In the genomic region with DNA sequence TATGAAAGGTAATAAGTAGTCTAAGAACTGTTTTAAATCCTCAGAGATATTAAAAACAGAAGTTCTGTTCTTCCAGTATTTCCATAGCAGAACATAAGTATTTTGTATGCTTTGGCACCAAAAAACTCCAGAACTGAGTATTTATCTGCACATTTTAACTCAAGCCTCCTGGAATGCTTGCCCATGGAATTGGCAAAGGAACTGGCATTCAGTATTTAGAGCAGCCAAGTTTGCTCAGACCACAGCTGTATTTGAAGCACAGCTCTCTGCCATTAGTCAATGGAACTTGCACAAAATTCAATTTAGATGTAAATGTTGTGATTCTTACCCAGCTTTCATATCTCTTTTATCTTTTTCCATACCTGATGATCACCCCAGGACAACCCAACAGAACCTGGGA, we compare ENCODE assay signal across 25 cellular contexts. TPM values are rescaled to one million over a fixed set of nuclear protein-coding genes. Genes with fewer than 3 reads are reported as not detected.
"Had no signal": no experiment of that assay in that cellular context is flagged by ENCODE, and none has a peak within 500 bp of the region (broad histone marks: within the 10 kb centered on the region; RNA-seq: fewer than 3 reads in every experiment).

No MANE protein-coding gene starts in this region.

- H3K4me3 Mint-ChIP-seq: memory B cell; mesothelial cell of epicardium; natural killer cell; neural crest cell; stimulated activated naive B cell treated with anti-CD40 and anti-IgM and Interleukin-4, amounts not matched to agents 10 μg/mL and 1 μg/mL and 100 μg/mL, for 72 hours; stimulated activated naive CD8-positive, alpha-beta T cell treated with anti-CD3 and anti-CD28 coated beads, Interleukin-15, amount 100 ng/mL, for 72 hours; type B pancreatic cell had no signal

- ATAC-seq: esophagus mucosa; lower lobe of right lung; natural killer cell; stimulated activated naive B cell treated with anti-CD40 and anti-IgM and Interleukin-4, amounts not matched to agents 10 μg/mL and 1 μg/mL and 100 μg/mL, for 72 hours; stimulated activated naive CD8-positive, alpha-beta T cell treated with anti-CD3 and anti-CD28 coated beads, Interleukin-15, amount 100 ng/mL, for 72 hours had no signal

- H3K27me3 ChIP-seq: hepatocyte, right atrium auricular region, sigmoid colon, uterus had no signal

- H3K27me3 Mint-ChIP-seq: memory B cell; stimulated activated naive B cell treated with anti-CD40 and anti-IgM and Interleukin-4, amounts not matched to agents 10 μg/mL and 1 μg/mL and 100 μg/mL, for 72 hours; stimulated activated naive CD8-positive, alpha-beta T cell treated with anti-CD3 and anti-CD28 coated beads, Interleukin-15, amount 100 ng/mL, for 72 hours had no signal

- H3K9me3 ChIP-seq: left ventricle myocardium inferior, lower lobe of right lung, right atrium auricular region, sigmoid colon, uterus had no signal

- H3K27ac ChIP-seq: hepatocyte, left ventricle myocardium inferior, lower lobe of right lung, right atrium auricular region, sigmoid colon, skin epidermis, uterus had no signal

- H3K79me2 ChIP-seq: hepatocyte had no signal

- H3K9me3 Mint-ChIP-seq: memory B cell; natural killer cell; stimulated activated naive B cell treated with anti-CD40 and anti-IgM and Interleukin-4, amounts not matched to agents 10 μg/mL and 1 μg/mL and 100 μg/mL, for 72 hours; stimulated activated naive CD8-positive, alpha-beta T cell treated with anti-CD3 and anti-CD28 coated beads, Interleukin-15, amount 100 ng/mL, for 72 hours; type B pancreatic cell had no signal

- H3K36me3 ChIP-seq: left ventricle myocardium inferior, lower lobe of right lung, right atrium auricular region, sigmoid colon, uterus had no signal

- H3K4me1 ChIP-seq: left ventricle myocardium inferior, lower lobe of right lung, right atrium auricular region, uterus had no signal

- H3K4me2 ChIP-seq: hepatocyte had no signal

- H3K27ac Mint-ChIP-seq: memory B cell; mesothelial cell of epicardium; natural killer cell; stimulated activated naive B cell treated with anti-CD40 and anti-IgM and Interleukin-4, amounts not matched to agents 10 μg/mL and 1 μg/mL and 100 μg/mL, for 72 hours; stimulated activated naive CD8-positive, alpha-beta T cell treated with anti-CD3 and anti-CD28 coated beads, Interleukin-15, amount 100 ng/mL, for 72 hours; type B pancreatic cell had no signal

- DNase-seq: cortex of kidney; effector memory CD4-positive, alpha-beta T cell; foreskin melanocyte; left ventricle myocardium inferior; lower lobe of right lung; natural killer cell; sigmoid colon; stimulated activated CD4-positive, alpha-beta T cell treated with anti-CD3 and anti-CD28 coated beads, Interleukin-2, amount 100 ng/mL, for 24 hours; stimulated activated CD4-positive, alpha-beta T cell treated with anti-CD3 and anti-CD28 coated beads, Interleukin-4, amount 100 ng/mL, for 4 hours; stimulated activated naive B cell treated with anti-CD40 and anti-IgM and Interleukin-4, amounts not matched to agents 10 μg/mL and 1 μg/mL and 100 μg/mL, for 72 hours; stimulated activated naive CD8-positive, alpha-beta T cell treated with anti-CD3 and anti-CD28 coated beads, Interleukin-15, amount 100 ng/mL, for 72 hours; substantia nigra; uterus had no signal

- H2AFZ ChIP-seq: hepatocyte had no signal

- H3K4me1 Mint-ChIP-seq: memory B cell; natural killer cell; neural crest cell; stimulated activated naive B cell treated with anti-CD40 and anti-IgM and Interleukin-4, amounts not matched to agents 10 μg/mL and 1 μg/mL and 100 μg/mL, for 72 hours; stimulated activated naive CD8-positive, alpha-beta T cell treated with anti-CD3 and anti-CD28 coated beads, Interleukin-15, amount 100 ng/mL, for 72 hours had no signal

- H3K36me3 Mint-ChIP-seq: memory B cell; mesothelial cell of epicardium; natural killer cell; stimulated activated naive B cell treated with anti-CD40 and anti-IgM and Interleukin-4, amounts not matched to agents 10 μg/mL and 1 μg/mL and 100 μg/mL, for 72 hours; type B pancreatic cell had no signal

- FAIRE-seq: endometrium, islet of Langerhans had no signal

- H3K4me3 ChIP-seq: hepatocyte, left ventricle myocardium inferior, lower lobe of right lung, right atrium auricular region, sigmoid colon, skin epidermis, uterus had no signal

RNA-seq across cellular contexts. Expression of a gene that starts 42.2 kb away (rescaled TPM):
- total RNA-seq: myocyte, natural killer cell, osteocyte had no signal
